Comparison of ENCODE assay signal across 19 cellular contexts in the genomic region with DNA sequence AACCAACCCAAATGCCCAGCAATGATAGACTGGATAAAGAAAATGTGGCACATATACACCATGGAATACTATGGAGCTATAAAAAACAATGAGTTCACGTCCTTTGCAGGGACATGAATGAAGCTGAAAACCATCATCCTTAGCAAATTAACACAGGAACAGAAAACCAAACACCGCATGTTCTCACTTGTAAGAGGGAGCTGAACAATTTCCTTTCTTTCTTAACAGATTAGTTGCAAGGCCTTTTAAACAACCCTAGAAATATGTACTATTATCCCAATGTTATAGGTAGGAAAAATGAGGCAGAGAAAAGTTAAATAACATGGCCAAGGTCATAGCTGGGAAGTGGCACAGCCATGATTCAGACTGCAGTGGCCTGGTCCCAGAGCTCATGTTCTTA. TPM values are rescaled to one million over a fixed set of nuclear protein-coding genes. Genes with fewer than 3 reads are reported as not detected.
DNase-seq lines count a peak whose midpoint lies in the region; ATAC-seq, FAIRE-seq and TF ChIP-seq lines count a peak whose summit lies in the region.
"Had no signal": no experiment of that assay in that cellular context is flagged by ENCODE, and none has a peak within 500 bp of the region (broad histone marks: within the 10 kb centered on the region; RNA-seq: fewer than 3 reads in every experiment).

No MANE protein-coding gene starts in this region.

- H3K23ac ChIP-seq in H9 (ENCODE audit: insufficient read length, low read depth, low read length), result no peak overlapping the region

- H2BK120ac ChIP-seq in H9 (ENCODE audit: low read depth, low read length, poor library complexity, severe bottlenecking), result no peak overlapping the region

- POLR2A ChIA-PET in MCF 10A (lab: Yijun Ruan, JAX), result interaction anchor here (0.6 to 3.7 kb wide), 6 partner anchors 19 to 571 kb away, joined by 3 to 15 read pairs (median 5); partner anchors contain the start of genes FRYL and SLAIN2

- BruUV-seq in MCF 10A (replicated peaks; lab: Mats Ljungman, UMichigan), result no TSS peak

- H3T11ph ChIP-seq in H9 (ENCODE audit: low read length), result no peak overlapping the region

- no peak for TF ChIP-seq POLR2A in breast epithelium (IDR thresholded peaks at IDR 0.05)

- no peak overlapping the region for H3K27ac ChIP-seq in breast epithelium
- H3K27ac ChIP-seq in astrocyte (ENCODE audit: low read depth, low read length), result no peak overlapping the region
- H3K27ac ChIP-seq in H9 (ENCODE audit: insufficient read length, low read depth, low read length), result no peak overlapping the region

- no peaks in the 10 kb centered on the region for H3K23me2 ChIP-seq in H9 (ENCODE audit: insufficient read length, low read depth, low read length, poor library complexity, severe bottlenecking)

- no peak overlapping the region for H4K8ac ChIP-seq in H9 (replicated peaks; ENCODE audit: insufficient read length, low read depth, low read length)

- H4K5ac ChIP-seq in H9 (ENCODE audit: insufficient read length, low read depth, low read length), result no peak overlapping the region

- H3K79me2 ChIP-seq in astrocyte (ENCODE audit: insufficient read depth, low read length) (no peaks in the 10 kb centered on the region), H9 (ENCODE audit: insufficient read depth, low read length) (no peaks in the 10 kb centered on the region)

- TF ChIP-seq CTCF in MCF 10A (IDR thresholded peaks at IDR 0.05; ENCODE audit: unreplicated experiment), result no peak
- TF ChIP-seq CTCF in breast epithelium (IDR thresholded peaks at IDR 0.05), result no peak
- TF ChIP-seq CTCF in astrocyte (IDR thresholded peaks at IDR 0.05; ENCODE audit: insufficient read depth, low read depth, low read length), result no peak
- no peak for TF ChIP-seq CTCF in epithelial cell of esophagus (IDR thresholded peaks at IDR 0.05; ENCODE audit: insufficient read depth, low read depth, low read length, missing control alignments)
- TF ChIP-seq CTCF in H9 (conservative IDR thresholded peaks at IDR 0.05), result no peak

- FAIRE-seq in astrocyte (lab: Jason Lieb, UNC), result no peak
- FAIRE-seq: GM12878 had no signal

- H3K27me3 Mint-ChIP-seq in MCF 10A (ENCODE audit: insufficient read depth, unreplicated experiment), result no peaks in the 10 kb centered on the region
- H3K27me3 Mint-ChIP-seq in astrocyte (ENCODE audit: low read depth, unreplicated experiment), result no peaks in the 10 kb centered on the region
- H3K27me3 Mint-ChIP-seq in H9 (ENCODE audit: low read depth), result no peaks in the 10 kb centered on the region
- no peaks in the 10 kb centered on the region for H3K27me3 Mint-ChIP-seq in T-helper 17 cell
- H3K27me3 Mint-ChIP-seq: CD4-positive, alpha-beta T cell had no signal

- intact Hi-C loops in MCF 10A (cut with micrococcal nuclease), result no loop called here
- intact Hi-C loops in breast epithelium (cut with DNase I; ENCODE audit: low total_unique reads), result no loop called here

- H3K9me3 ChIP-seq in breast epithelium (no peaks in the 10 kb centered on the region), astrocyte (ENCODE audit: insufficient read depth, low read depth, low read length) (no peaks in the 10 kb centered on the region), H9 (ENCODE audit: control insufficient read depth, low read depth, low read length) (no peaks in the 10 kb centered on the region), T-helper 17 cell (ENCODE audit: control insufficient read depth, low read length, poor library complexity, severe bottlenecking) (no peaks in the 10 kb centered on the region)

- peak overlapping the region; percentile 60 for H3K4me2 ChIP-seq in astrocyte (ENCODE audit: low read length)
- H3K4me2 ChIP-seq in H9 (ENCODE audit: insufficient read depth, insufficient read length, low read length), result no peak overlapping the region

- no CpG with 5 or more reads among the region's 2 CpGs for WGBS in H9 (ENCODE audit: extremely low coverage, insufficient read length, low lambda C conversion rate)

- no peak overlapping the region for H4K91ac ChIP-seq in H9 (ENCODE audit: insufficient read length, low read depth, low read length)

- H3K36me3 ChIP-seq in breast epithelium, result no peaks in the 10 kb centered on the region
- no peaks in the 10 kb centered on the region for H3K36me3 ChIP-seq in astrocyte (ENCODE audit: insufficient read depth, low read length)

- H3K9me3 Mint-ChIP-seq in MCF 10A (ENCODE audit: unreplicated experiment) (no peaks in the 10 kb centered on the region), astrocyte (ENCODE audit: unreplicated experiment) (no peaks in the 10 kb centered on the region), H9 (no peaks in the 10 kb centered on the region)
- H3K9me3 Mint-ChIP-seq: CD4-positive, alpha-beta T cell had no signal

- ATAC-seq in esophagus mucosa (no peak), T-helper 17 cell (no peak)
- ATAC-seq: GM12878 had no signal

- no peaks in the 10 kb centered on the region for H4K20me1 ChIP-seq in astrocyte (ENCODE audit: insufficient read depth, low read length)
- H4K20me1 ChIP-seq in H9 (ENCODE audit: control insufficient read depth, insufficient read depth, insufficient read length), result no peaks in the 10 kb centered on the region

- H3K36me3 Mint-ChIP-seq in MCF 10A (ENCODE audit: insufficient read depth, unreplicated experiment) (no peaks in the 10 kb centered on the region), astrocyte (ENCODE audit: low read depth, unreplicated experiment) (peaks cover 1% of the 10 kb centered on the region), H9 (ENCODE audit: insufficient read depth in 1 of 3, low read depth in 3 of 3) (no peaks in the 10 kb centered on the region), T-helper 17 cell (ENCODE audit: low read depth) (no peaks in the 10 kb centered on the region)

- H3K4me1 ChIP-seq in breast epithelium, result no peaks in the 10 kb centered on the region
- H3K4me1 ChIP-seq in astrocyte (ENCODE audit: insufficient read depth, low read length), result peaks cover 32% of the 10 kb centered on the region
- no peaks in the 10 kb centered on the region for H3K4me1 ChIP-seq in H9 (ENCODE audit: insufficient read depth, low read length)

- DNase-seq in MCF 10A (ENCODE audit: unreplicated experiment), result no peak
- DNase-seq in breast epithelium (ENCODE audit: low spot score in 2 of 2), result no peak
- DNase-seq in astrocyte (ENCODE audit: low read depth), result no peak
- peak; percentile 42 for DNase-seq in epithelial cell of esophagus (ENCODE audit: low read depth)
- DNase-seq in H9, result no peak
- DNase-seq in T-helper 17 cell, result no peak
- DNase-seq in NCI-H2196 (lab: John Stamatoyannopoulos, UW; ENCODE audit: unreplicated experiment), result no peak
- DNase-seq: 8988T; ACHN; C1 segment of cervical spinal cord; Calu3; CD4-positive, alpha-beta T cell; DMS 273 treated with DMSO at 0.1 percent for 48 hours; GOT3; HCEC 1CT had no signal

- H3K9ac ChIP-seq in astrocyte (ENCODE audit: low read length), result no peak overlapping the region
- H3K9ac ChIP-seq in H9 (ENCODE audit: extremely low read depth, insufficient read length, low read length), result no peak overlapping the region

- no peak overlapping the region for H3K4me3 ChIP-seq in breast epithelium
- H3K4me3 ChIP-seq in astrocyte (ENCODE audit: insufficient read depth, low read depth, low read length), result no peak overlapping the region
- no peak overlapping the region for H3K4me3 ChIP-seq in epithelial cell of esophagus (ENCODE audit: low read length)
- H3K4me3 ChIP-seq: GM12878 had no signal

- H2BK12ac ChIP-seq in H9 (ENCODE audit: insufficient read length, low read depth, low read length), result no peak overlapping the region

- H3K27me3 ChIP-seq in breast epithelium (no peaks in the 10 kb centered on the region), astrocyte (ENCODE audit: insufficient read depth, low read length) (no peaks in the 10 kb centered on the region), H9 (ENCODE audit: insufficient read depth, low read length) (no peaks in the 10 kb centered on the region)

- no peak overlapping the region for H2BK15ac ChIP-seq in H9 (ENCODE audit: low read depth, low read length)

- H2AK5ac ChIP-seq in H9 (ENCODE audit: insufficient read length, low read length), result no peak overlapping the region

- peak overlapping the region; percentile 8 for H3K4me3 Mint-ChIP-seq in MCF 10A (ENCODE audit: unreplicated experiment)
- H3K4me3 Mint-ChIP-seq in astrocyte (ENCODE audit: unreplicated experiment), result no peak overlapping the region
- no peak overlapping the region for H3K4me3 Mint-ChIP-seq in H9
- no peak overlapping the region for H3K4me3 Mint-ChIP-seq in T-helper 17 cell
- H3K4me3 Mint-ChIP-seq: B cell; CD4-positive, alpha-beta T cell had no signal

- H3K79me1 ChIP-seq in H9 (ENCODE audit: insufficient read depth, low read depth, low read length, poor library complexity, severe bottlenecking), result no peaks in the 10 kb centered on the region

- H3K27ac Mint-ChIP-seq in MCF 10A (ENCODE audit: low read depth, unreplicated experiment) (no peak overlapping the region), astrocyte (ENCODE audit: unreplicated experiment) (no peak overlapping the region), H9 (no peak overlapping the region), T-helper 17 cell (no peak overlapping the region)
- H3K27ac Mint-ChIP-seq: B cell; CD4-positive, alpha-beta T cell had no signal

- H3K4me1 Mint-ChIP-seq in MCF 10A (ENCODE audit: insufficient read depth, unreplicated experiment) (peaks cover 22% of the 10 kb centered on the region), astrocyte (ENCODE audit: low read depth, unreplicated experiment) (peaks cover 8% of the 10 kb centered on the region), H9 (peaks cover 3 to 6% of the 10 kb centered on the region in 2 experiments; a peak in 3 of 4 replicates), T-helper 17 cell (peaks cover 6% of the 10 kb centered on the region)
- H3K4me1 Mint-ChIP-seq: B cell had no signal

- H3K14ac ChIP-seq in H9 (ENCODE audit: insufficient read depth, low read length), result no peak overlapping the region

- H3K56ac ChIP-seq in H9 (ENCODE audit: insufficient read length, low read depth, low read length), result no peak overlapping the region

- CTCF ChIA-PET in MCF 10A (lab: Yijun Ruan, JAX), result interaction anchor here (0.7 to 6.7 kb wide), 7 partner anchors 11 to 226 kb away, joined by 3 to 52 read pairs (median 4); no protein-coding TSS in a partner anchor

- H3K18ac ChIP-seq in H9 (ENCODE audit: insufficient read length, low read depth, low read length), result no peak overlapping the region

- no peak overlapping the region for H3K4ac ChIP-seq in H9 (ENCODE audit: low read depth, low read length)

- no peak overlapping the region for H2BK20ac ChIP-seq in H9 (ENCODE audit: low read depth, low read length, poor library complexity, severe bottlenecking)

- H2AFZ ChIP-seq in astrocyte (ENCODE audit: low read depth, low read length), result no peak overlapping the region
- H2AFZ ChIP-seq in H9 (ENCODE audit: low read length), result no peak overlapping the region

- H2BK5ac ChIP-seq in H9 (ENCODE audit: insufficient read length, low read length), result no peak overlapping the region

RNA-seq across cellular contexts. Expression of gene OCIAD2, which starts 5.8 kb away (rescaled TPM):
- total RNA-seq in MCF 10A (2022) (66.3 and 94.1 TPM in 2 replicates), breast epithelium (10 to 100 TPM in 1 of 3 donors, 1 to 10 TPM in 2; 9.2 to 22.0 (median 9.9) TPM), astrocyte (50.3 and 76.1 TPM in 2 replicates), H9 (2021) (108 TPM in 2 replicates), esophagus mucosa (32.8 TPM), T-helper 17 cell (10 to 100 TPM; 54.1 to 61.9 TPM)
- total RNA-seq: G401 had no signal
